In the genomic region with DNA sequence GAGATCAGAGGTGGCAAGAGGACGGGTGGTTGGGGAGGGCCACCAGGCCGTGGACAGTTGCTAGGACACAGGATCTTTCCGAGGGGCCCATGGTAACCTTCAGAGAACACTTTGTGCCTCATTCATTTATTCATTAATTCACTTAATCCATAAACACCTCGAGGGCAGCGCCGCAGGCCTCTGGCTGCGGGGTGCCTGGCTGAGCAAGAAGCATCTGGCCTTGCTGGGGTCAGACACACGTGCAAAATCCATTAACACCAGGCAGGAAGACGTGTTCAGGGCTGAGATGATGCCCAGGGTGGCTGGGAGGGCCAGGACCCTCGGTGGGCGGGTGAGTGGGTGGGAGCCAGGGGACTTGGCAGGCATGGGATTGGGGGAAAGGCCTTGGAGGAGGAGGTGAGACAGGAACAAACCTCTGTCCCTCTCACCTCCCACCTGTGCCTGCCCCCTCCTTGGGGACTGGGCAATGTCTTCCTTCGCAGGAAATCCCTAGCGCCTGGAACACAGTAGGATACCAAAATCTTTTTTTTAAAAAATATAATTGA, we compare ENCODE assay signal across 39 cellular contexts. TPM values are rescaled to one million over a fixed set of nuclear protein-coding genes. Genes with fewer than 3 reads are reported as not detected.
"Had no signal": no experiment of that assay in that cellular context is flagged by ENCODE, and none has a peak within 500 bp of the region (broad histone marks: within the 10 kb centered on the region; RNA-seq: fewer than 3 reads in every experiment).

No MANE protein-coding gene starts in this region.

- DNase-seq: activated CD4-positive, alpha-beta memory T cell treated with anti-CD3 and anti-CD28 coated beads for 36 hours; activated CD4-positive, alpha-beta T cell treated with anti-CD3 and anti-CD28 coated beads for 36 hours; activated CD4-positive, alpha-beta T cell treated with anti-CD3 and anti-CD28 coated beads, Interleukin-2, amount 10 ng/mL, durations not matched to agents 24 days and 14 days; activated CD4-positive, CD25-positive, alpha-beta regulatory T cell; activated CD4-positive, CD25-positive, alpha-beta regulatory T cell treated with anti-CD3 and anti-CD28 coated beads, Interleukin-2, amount 50 U/mL, for 72 hours; activated CD8-positive, alpha-beta memory T cell treated with anti-CD3 and anti-CD28 coated beads, Interleukin-2, amount 10 ng/mL, durations not matched to agents 7 days and 5 days; activated CD8-positive, alpha-beta memory T cell treated with anti-CD3 and anti-CD28 coated beads, Interleukin-2, amount 50 U/mL, for 4 hours; activated CD8-positive, alpha-beta T cell treated with anti-CD3 and anti-CD28 coated beads, Interleukin-2, amount 10 ng/mL, durations not matched to agents 7 days and 5 days; activated effector memory CD4-positive, alpha-beta T cell treated with anti-CD3 and anti-CD28 coated beads, Interleukin-2, amount 50 U/mL, for 16 hours; activated naive CD4-positive, alpha-beta T cell treated with anti-CD3 and anti-CD28 coated beads for 36 hours; activated naive CD8-positive, alpha-beta T cell treated with anti-CD3 and anti-CD28 coated beads for 36 hours; activated naive CD8-positive, alpha-beta T cell treated with anti-CD3 and anti-CD28 coated beads, Interleukin-2, amount 50 U/mL, for 24 hours; activated T-cell treated with anti-CD3 and anti-CD28 coated beads, Interleukin-2, amount 50 U/mL, for 1 hour; activated T-cell treated with anti-CD3 and anti-CD28 coated beads, Interleukin-2, amount 50 U/mL, for 48 hours; amygdala; aorta; central memory CD4-positive, alpha-beta T cell; cerebellar nuclear complex; colonic mucosa; effector CD8-positive, alpha-beta T cell; esophagus squamous epithelium; foreskin melanocyte; T-helper 2 cell had no signal

- H3K27ac Mint-ChIP-seq: activated CD4-positive, alpha-beta memory T cell treated with anti-CD3 and anti-CD28 coated beads for 36 hours; activated CD4-positive, alpha-beta T cell treated with anti-CD3 and anti-CD28 coated beads for 36 hours; activated CD4-positive, alpha-beta T cell treated with anti-CD3 and anti-CD28 coated beads, Interleukin-2, amount 10 ng/mL, durations not matched to agents 24 days and 14 days; activated CD8-positive, alpha-beta memory T cell treated with anti-CD3 and anti-CD28 coated beads, Interleukin-2, amount 10 ng/mL, durations not matched to agents 7 days and 5 days; activated CD8-positive, alpha-beta T cell treated with anti-CD3 and anti-CD28 coated beads, Interleukin-2, amount 10 ng/mL, durations not matched to agents 7 days and 5 days; activated naive CD4-positive, alpha-beta T cell treated with anti-CD3 and anti-CD28 coated beads for 36 hours; activated naive CD4-positive, alpha-beta T cell treated with anti-CD3 and anti-CD28 coated beads, Interleukin-2, amount 50 U/mL, for 24 hours; activated naive CD8-positive, alpha-beta T cell treated with anti-CD3 and anti-CD28 coated beads for 36 hours; activated naive CD8-positive, alpha-beta T cell treated with anti-CD3 and anti-CD28 coated beads, Interleukin-2, amount 50 U/mL, for 24 hours; activated T-helper 1 cell treated with anti-CD3 and anti-CD28 coated beads, Interleukin-12 subunit alpha, Interleukin-12 subunit beta, Interleukin-2, Interleukin-4 antibody, amounts not matched to agents 30 ng/mL and 10 ng/mL and 1 ng/mL, durations not matched to agents 14 hours and 24 hours and 36 hours; activated T-helper 2 cell treated with anti-CD3 and anti-CD28 coated beads, Interferon-gamma antibody, Interleukin-2, Interleukin-4, amounts not matched to agents 10 μg/mL and 5 μg/mL and 100 μg/mL, durations not matched to agents 14 hours and 24 hours and 36 hours had no signal

- H3K4me3 Mint-ChIP-seq: activated CD4-positive, alpha-beta memory T cell treated with anti-CD3 and anti-CD28 coated beads for 36 hours; activated CD4-positive, alpha-beta T cell treated with anti-CD3 and anti-CD28 coated beads for 36 hours; activated CD4-positive, alpha-beta T cell treated with anti-CD3 and anti-CD28 coated beads, Interleukin-2, amount 10 ng/mL, durations not matched to agents 24 days and 14 days; activated CD8-positive, alpha-beta memory T cell treated with anti-CD3 and anti-CD28 coated beads, Interleukin-2, amount 10 ng/mL, durations not matched to agents 7 days and 5 days; activated CD8-positive, alpha-beta T cell treated with anti-CD3 and anti-CD28 coated beads, Interleukin-2, amount 10 ng/mL, durations not matched to agents 7 days and 5 days; activated naive CD4-positive, alpha-beta T cell treated with anti-CD3 and anti-CD28 coated beads for 36 hours; activated naive CD4-positive, alpha-beta T cell treated with anti-CD3 and anti-CD28 coated beads, Interleukin-2, amount 50 U/mL, for 24 hours; activated naive CD8-positive, alpha-beta T cell treated with anti-CD3 and anti-CD28 coated beads for 36 hours; activated naive CD8-positive, alpha-beta T cell treated with anti-CD3 and anti-CD28 coated beads, Interleukin-2, amount 50 U/mL, for 24 hours; activated T-helper 1 cell treated with anti-CD3 and anti-CD28 coated beads, Interleukin-12 subunit alpha, Interleukin-12 subunit beta, Interleukin-2, Interleukin-4 antibody, amounts not matched to agents 30 ng/mL and 10 ng/mL and 1 ng/mL, durations not matched to agents 14 hours and 24 hours and 36 hours; brain had no signal

- H3K9me3 ChIP-seq: adrenal gland, breast epithelium, colonic mucosa, esophagus squamous epithelium had no signal

- H3K9me3 Mint-ChIP-seq: activated CD4-positive, alpha-beta T cell treated with anti-CD3 and anti-CD28 coated beads, Interleukin-2, amount 10 ng/mL, durations not matched to agents 24 days and 14 days; activated naive CD4-positive, alpha-beta T cell treated with anti-CD3 and anti-CD28 coated beads, Interleukin-2, amount 50 U/mL, for 24 hours; activated naive CD8-positive, alpha-beta T cell treated with anti-CD3 and anti-CD28 coated beads for 36 hours; activated naive CD8-positive, alpha-beta T cell treated with anti-CD3 and anti-CD28 coated beads, Interleukin-2, amount 50 U/mL, for 24 hours; activated T-helper 1 cell treated with anti-CD3 and anti-CD28 coated beads, Interleukin-12 subunit alpha, Interleukin-12 subunit beta, Interleukin-2, Interleukin-4 antibody, amounts not matched to agents 30 ng/mL and 10 ng/mL and 1 ng/mL, durations not matched to agents 14 hours and 24 hours and 36 hours; activated T-helper 2 cell treated with anti-CD3 and anti-CD28 coated beads, Interferon-gamma antibody, Interleukin-2, Interleukin-4, amounts not matched to agents 10 μg/mL and 5 μg/mL and 100 μg/mL, durations not matched to agents 14 hours and 24 hours and 36 hours had no signal

- H3K27ac ChIP-seq: breast epithelium, cardiac muscle cell, colonic mucosa, epithelial cell of prostate, esophagus squamous epithelium, gastroesophageal sphincter had no signal

- ATAC-seq: activated CD4-positive, alpha-beta T cell treated with anti-CD3 and anti-CD28 coated beads for 36 hours; activated CD8-positive, alpha-beta memory T cell treated with anti-CD3 and anti-CD28 coated beads, Interleukin-2, amount 10 ng/mL, durations not matched to agents 7 days and 5 days; activated CD8-positive, alpha-beta T cell treated with anti-CD3 and anti-CD28 coated beads, Interleukin-2, amount 10 ng/mL, durations not matched to agents 7 days and 5 days; activated naive CD8-positive, alpha-beta T cell treated with anti-CD3 and anti-CD28 coated beads, Interleukin-2, amount 50 U/mL, for 24 hours; gastroesophageal sphincter had no signal

- H3K36me3 ChIP-seq: adrenal gland, breast epithelium, cardiac muscle cell, colonic mucosa, esophagus squamous epithelium, gastroesophageal sphincter had no signal

- H3K36me3 Mint-ChIP-seq: activated CD4-positive, alpha-beta memory T cell treated with anti-CD3 and anti-CD28 coated beads for 36 hours; activated CD8-positive, alpha-beta memory T cell treated with anti-CD3 and anti-CD28 coated beads, Interleukin-2, amount 10 ng/mL, durations not matched to agents 7 days and 5 days; activated naive CD4-positive, alpha-beta T cell treated with anti-CD3 and anti-CD28 coated beads, Interleukin-2, amount 50 U/mL, for 24 hours; activated naive CD8-positive, alpha-beta T cell treated with anti-CD3 and anti-CD28 coated beads for 36 hours; brain had no signal

- H3K27me3 ChIP-seq: adrenal gland, cardiac muscle cell, colonic mucosa had no signal

- H3K4me3 ChIP-seq: adrenal gland, breast epithelium, cardiac muscle cell, colonic mucosa, esophagus squamous epithelium, gastroesophageal sphincter had no signal

- H3K4me1 Mint-ChIP-seq: activated CD4-positive, alpha-beta T cell treated with anti-CD3 and anti-CD28 coated beads for 36 hours; activated CD4-positive, alpha-beta T cell treated with anti-CD3 and anti-CD28 coated beads, Interleukin-2, amount 10 ng/mL, durations not matched to agents 24 days and 14 days; activated CD8-positive, alpha-beta memory T cell treated with anti-CD3 and anti-CD28 coated beads, Interleukin-2, amount 10 ng/mL, durations not matched to agents 7 days and 5 days; activated naive CD4-positive, alpha-beta T cell treated with anti-CD3 and anti-CD28 coated beads, Interleukin-2, amount 50 U/mL, for 24 hours; activated naive CD8-positive, alpha-beta T cell treated with anti-CD3 and anti-CD28 coated beads for 36 hours; activated naive CD8-positive, alpha-beta T cell treated with anti-CD3 and anti-CD28 coated beads, Interleukin-2, amount 50 U/mL, for 24 hours had no signal

- H3K4me1 ChIP-seq: breast epithelium, colonic mucosa, esophagus squamous epithelium, gastroesophageal sphincter had no signal

RNA-seq across cellular contexts. Expression of a gene that starts 6.6 kb away (rescaled TPM):
- total RNA-seq: activated CD4-positive, alpha-beta memory T cell treated with anti-CD3 and anti-CD28 coated beads for 36 hours; activated CD4-positive, alpha-beta T cell treated with anti-CD3 and anti-CD28 coated beads for 36 hours; activated CD4-positive, alpha-beta T cell treated with anti-CD3 and anti-CD28 coated beads, Interleukin-2, amount 10 ng/mL, durations not matched to agents 24 days and 14 days; activated CD8-positive, alpha-beta memory T cell treated with anti-CD3 and anti-CD28 coated beads for 36 hours; activated CD8-positive, alpha-beta memory T cell treated with anti-CD3 and anti-CD28 coated beads, Interleukin-2, amount 10 ng/mL, durations not matched to agents 7 days and 5 days; activated CD8-positive, alpha-beta T cell treated with anti-CD3 and anti-CD28 coated beads, Interleukin-2, amount 10 ng/mL, durations not matched to agents 7 days and 5 days; activated naive CD4-positive, alpha-beta T cell treated with anti-CD3 and anti-CD28 coated beads for 36 hours; activated naive CD8-positive, alpha-beta T cell treated with anti-CD3 and anti-CD28 coated beads for 36 hours; activated T-helper 1 cell treated with anti-CD3 and anti-CD28 coated beads, Interleukin-12 subunit alpha, Interleukin-12 subunit beta, Interleukin-2, Interleukin-4 antibody, amounts not matched to agents 30 ng/mL and 10 ng/mL and 1 ng/mL, durations not matched to agents 14 hours and 24 hours and 36 hours; activated T-helper 2 cell treated with anti-CD3 and anti-CD28 coated beads, Interferon-gamma antibody, Interleukin-2, Interleukin-4, amounts not matched to agents 10 μg/mL and 5 μg/mL and 100 μg/mL, durations not matched to agents 14 hours and 24 hours and 36 hours; aorta; dermis microvascular lymphatic vessel endothelial cell; endothelial cell of umbilical vein; esophagus squamous epithelium; fibroblast of lung; fibroblast of villous mesenchyme; gastroesophageal sphincter; glomerular endothelial cell; T-helper 1 cell treated with Interleukin-12 subunit alpha and Interleukin-12 subunit beta and Interleukin-4 antibody, amounts not matched to agents 30 ng/mL and 1 ng/mL, for 36 hours had no signal
